ENCODE assay signal across 19 cellular contexts in the genomic region with DNA sequence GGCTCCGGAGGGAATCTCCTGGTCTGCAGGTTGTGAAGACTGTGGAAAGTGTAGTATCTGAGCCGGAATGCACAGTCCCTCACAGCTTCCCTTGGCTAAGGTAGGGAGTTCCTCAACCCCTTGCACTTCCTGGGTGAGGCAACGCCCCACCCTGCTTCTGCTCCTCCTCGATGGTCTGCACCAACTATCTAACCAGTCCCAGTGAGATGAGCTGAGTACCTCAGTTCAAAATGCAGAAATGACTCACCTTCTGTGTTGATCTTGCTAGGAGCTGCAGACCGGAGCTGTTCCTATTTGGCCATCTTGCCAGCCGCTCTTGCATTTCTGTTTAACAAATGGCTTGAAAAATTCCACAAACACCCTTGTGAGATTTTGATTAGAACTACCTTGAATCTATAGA.
A peak's percentile ranks its signal among the peaks of the same experiment; 100 is the strongest.
DNase-seq lines count a peak whose midpoint lies in the region; ATAC-seq, FAIRE-seq and TF ChIP-seq lines count a peak whose summit lies in the region.
"Had no signal": no experiment of that assay in that cellular context is flagged by ENCODE, and none has a peak within 500 bp of the region (broad histone marks: within the 10 kb centered on the region; RNA-seq: fewer than 3 reads in every experiment).

No MANE protein-coding gene starts in this region.

- in situ Hi-C loops in K562 (cut with MboI): no loop called here

- no peaks in the 10 kb centered on the region for H3K4me1 Mint-ChIP-seq in activated T-helper 1 cell treated with anti-CD3 and anti-CD28 coated beads, Interleukin-12 subunit alpha, Interleukin-12 subunit beta, Interleukin-2, Interleukin-4 antibody, amounts not matched to agents 30 ng/mL and 10 ng/mL and 1 ng/mL, durations not matched to agents 14 hours and 24 hours and 36 hours (ENCODE audit: low read depth)

- TF ChIP-seq CTCF in PC-3 (conservative IDR thresholded peaks at IDR 0.05; ENCODE audit: low read depth, low read length): no peak
- no peak for TF ChIP-seq CTCF in K562 (IDR thresholded peaks at IDR 0.05 in 2 of 3, conservative IDR thresholded peaks at IDR 0.05 in 1 of 3; ENCODE audit: insufficient read depth in 2 of 3, low read depth in 1 of 3, low read length in 3 of 3)
- no peak for TF ChIP-seq CTCF in SK-N-SH (IDR thresholded peaks at IDR 0.05)

- intact Hi-C loops in PC-3 (cut with micrococcal nuclease) (no loop called here), K562 (cut with micrococcal nuclease) (no loop called here)
- intact Hi-C loops in activated T-helper 1 cell treated with anti-CD3 and anti-CD28 coated beads, Interleukin-12 subunit alpha, Interleukin-12 subunit beta, Interleukin-2, Interleukin-4 antibody, amounts not matched to agents 30 ng/mL and 10 ng/mL and 1 ng/mL, durations not matched to agents 14 hours and 24 hours and 36 hours (cut with micrococcal nuclease): no loop called here

- H3K36me3 ChIP-seq in PC-3 (ENCODE audit: low read depth, low read length) (no peaks in the 10 kb centered on the region), K562 (ENCODE audit: control insufficient read depth, insufficient read depth, low read length) (no peaks in the 10 kb centered on the region), SK-N-SH (replicated peaks in 1 of 2; ENCODE audit: control insufficient read depth in 1 of 2, insufficient read depth in 2 of 2, low read length in 1 of 2) (no peaks in the 10 kb centered on the region)
- H3K36me3 ChIP-seq: MG63 had no signal

- H4K20me1 ChIP-seq in PC-3 (ENCODE audit: low read length): no peaks in the 10 kb centered on the region
- no peaks in the 10 kb centered on the region for H4K20me1 ChIP-seq in K562 (replicated peaks; ENCODE audit: control insufficient read depth, insufficient read depth, low read length)
- H4K20me1 ChIP-seq in SK-N-SH (ENCODE audit: insufficient read depth): no peaks in the 10 kb centered on the region

- DNase-seq in A172 (ENCODE audit: low spot score) (peak; percentile 8), Daoy (ENCODE audit: low read depth) (peak; percentile 5), PC-3 (peak; percentile 55), K562 (ENCODE audit: extremely low read depth in 1 of 4, low spot score in 3 of 4) (no peak), hypothalamus (lab: John Stamatoyannopoulos, UW) (no peak), SK-N-SH (no peak), T-helper 1 cell (no peak)
- DNase-seq in activated T-helper 1 cell treated with anti-CD3 and anti-CD28 coated beads, Interleukin-12 subunit alpha, Interleukin-12 subunit beta, Interleukin-2, Interleukin-4 antibody, amounts not matched to agents 30 ng/mL and 10 ng/mL and 1 ng/mL, durations not matched to agents 14 hours and 24 hours and 36 hours (ENCODE audit: low spot score): no peak
- DNase-seq: CD8-positive, alpha-beta T cell; DND-41; GDM1; GOT3; MG63; NCI-H1048; NCI-H1436 treated with DMSO at 0.1 percent for 48 hours; NCI-H2029 treated with DMSO at 0.1 percent for 48 hours; NCI-H748 treated with DMSO at 0.1 percent for 48 hours had no signal

- no peak overlapping the region for H3K27ac Mint-ChIP-seq in activated T-helper 1 cell treated with anti-CD3 and anti-CD28 coated beads, Interleukin-12 subunit alpha, Interleukin-12 subunit beta, Interleukin-2, Interleukin-4 antibody, amounts not matched to agents 30 ng/mL and 10 ng/mL and 1 ng/mL, durations not matched to agents 14 hours and 24 hours and 36 hours
- H3K27ac Mint-ChIP-seq: CD8-positive, alpha-beta T cell; T-helper 1 cell treated with Interleukin-12 subunit alpha and Interleukin-12 subunit beta and Interleukin-4 antibody, amounts not matched to agents 30 μg/mL and 1 μg/mL, for 36 hours had no signal

- no peak for TF ChIP-seq EP300 in K562 (IDR thresholded peaks at IDR 0.05; ENCODE audit: low read length)
- TF ChIP-seq EP300 in SK-N-SH (IDR thresholded peaks at IDR 0.05; ENCODE audit: borderline replicate concordance in 1 of 2, low read depth in 1 of 2, low read length in 1 of 2): no peak

- TF ChIP-seq RAD21 in K562 (CRISPR knock-in tag; conservative IDR thresholded peaks at IDR 0.05 in 1 of 2, IDR thresholded peaks at IDR 0.05 in 1 of 2) (no peak), SK-N-SH (IDR thresholded peaks at IDR 0.05; ENCODE audit: low read length) (no peak)

- H3K9me3 ChIP-seq in PC-3 (ENCODE audit: low read length) (no peaks in the 10 kb centered on the region), K562 (replicated peaks; ENCODE audit: control insufficient read depth, insufficient read depth, low read depth, low read length) (no peaks in the 10 kb centered on the region), SK-N-SH (no peaks in the 10 kb centered on the region)
- H3K9me3 ChIP-seq: MG63 had no signal

- no peak for TF ChIP-seq POLR2A in K562 (conservative IDR thresholded peaks at IDR 0.05)

- no peak overlapping the region for H3K4me3 Mint-ChIP-seq in activated T-helper 1 cell treated with anti-CD3 and anti-CD28 coated beads, Interleukin-12 subunit alpha, Interleukin-12 subunit beta, Interleukin-2, Interleukin-4 antibody, amounts not matched to agents 30 ng/mL and 10 ng/mL and 1 ng/mL, durations not matched to agents 14 hours and 24 hours and 36 hours
- H3K4me3 Mint-ChIP-seq: CD8-positive, alpha-beta T cell; T-helper 1 cell treated with Interleukin-12 subunit alpha and Interleukin-12 subunit beta and Interleukin-4 antibody, amounts not matched to agents 30 μg/mL and 1 μg/mL, for 36 hours had no signal

- no peaks in the 10 kb centered on the region for H3K79me2 ChIP-seq in PC-3 (ENCODE audit: low read length)
- H3K79me2 ChIP-seq in K562 (ENCODE audit: control insufficient read depth, insufficient read depth, low read length): no peaks in the 10 kb centered on the region
- H3K79me2 ChIP-seq in SK-N-SH (ENCODE audit: insufficient read depth): no peaks in the 10 kb centered on the region

- POLR2A ChIA-PET in PC-3 (lab: Charles Lee; ENCODE audit: unreplicated experiment) (no interaction called here), K562 (lab: Yijun Ruan, JAX) (interaction anchor here (0.9 kb wide), 1 partner anchor 35 kb away, joined by 3 read pairs; no protein-coding TSS in a partner anchor), SK-N-SH (lab: Yijun Ruan, JAX) (no interaction called here)

- H3K27me3 ChIP-seq in PC-3 (ENCODE audit: low read length) (peaks cover 4% of the 10 kb centered on the region), K562 (ENCODE audit: control insufficient read depth in 2 of 2, insufficient read depth in 2 of 2, low read length in 2 of 2) (no peaks in the 10 kb centered on the region), SK-N-SH (ENCODE audit: insufficient read depth) (no peaks in the 10 kb centered on the region)
- H3K27me3 ChIP-seq: MG63 had no signal

- H3K9me2 ChIP-seq in PC-3 (replicated peaks; ENCODE audit: low read length): no peaks in the 10 kb centered on the region
- no peaks in the 10 kb centered on the region for H3K9me2 ChIP-seq in SK-N-SH

- no peak for FAIRE-seq in K562 (lab: Jason Lieb, UNC)
- FAIRE-seq: A204.1 had no signal

- H3K9ac ChIP-seq in PC-3 (ENCODE audit: low read length) (no peak overlapping the region), K562 (ENCODE audit: insufficient read depth in 1 of 2, low read depth in 2 of 2, low read length in 2 of 2) (no peak overlapping the region), SK-N-SH (no peak overlapping the region)

- peaks cover 6% of the 10 kb centered on the region for H3K9me3 Mint-ChIP-seq in activated T-helper 1 cell treated with anti-CD3 and anti-CD28 coated beads, Interleukin-12 subunit alpha, Interleukin-12 subunit beta, Interleukin-2, Interleukin-4 antibody, amounts not matched to agents 30 ng/mL and 10 ng/mL and 1 ng/mL, durations not matched to agents 14 hours and 24 hours and 36 hours
- H3K9me3 Mint-ChIP-seq: CD8-positive, alpha-beta T cell; T-helper 1 cell treated with Interleukin-12 subunit alpha and Interleukin-12 subunit beta and Interleukin-4 antibody, amounts not matched to agents 30 μg/mL and 1 μg/mL, for 36 hours had no signal

- peaks cover 2% of the 10 kb centered on the region for H3K27me3 Mint-ChIP-seq in activated T-helper 1 cell treated with anti-CD3 and anti-CD28 coated beads, Interleukin-12 subunit alpha, Interleukin-12 subunit beta, Interleukin-2, Interleukin-4 antibody, amounts not matched to agents 30 ng/mL and 10 ng/mL and 1 ng/mL, durations not matched to agents 14 hours and 24 hours and 36 hours (ENCODE audit: insufficient read depth)

- H3K27ac ChIP-seq in PC-3 (ENCODE audit: low read length): no peak overlapping the region
- no peak overlapping the region for H3K27ac ChIP-seq in K562 (ENCODE audit: extremely low read depth, low read depth, low read length)
- H3K27ac ChIP-seq in SK-N-SH (ENCODE audit: low read depth in 2 of 2, low read length in 1 of 2): no peak overlapping the region

- 6% methylated on average over 3 of the region's 6 CpGs for WGBS in K562 (ENCODE audit: insufficient coverage, low coverage, missing lambda C conversion rate)
- WGBS in SK-N-SH (ENCODE audit: low lambda C conversion rate): 28% methylated on average over 5 of the region's 6 CpGs

- H3K4me2 ChIP-seq in PC-3 (ENCODE audit: low read length): peak overlapping the region; percentile 51
- peak overlapping the region; percentile 37 for H3K4me2 ChIP-seq in K562 (ENCODE audit: insufficient read depth, low read length)
- H3K4me2 ChIP-seq in SK-N-SH: no peak overlapping the region

- H3K4me3 ChIP-seq in PC-3 (ENCODE audit: low read length) (no peak overlapping the region), K562 (no peak overlapping the region), SK-N-SH (ENCODE audit: low read depth in 2 of 2, low read length in 1 of 2) (no peak overlapping the region)
- H3K4me3 ChIP-seq: MG63 had no signal

- no peaks in the 10 kb centered on the region for H3K36me3 Mint-ChIP-seq in activated T-helper 1 cell treated with anti-CD3 and anti-CD28 coated beads, Interleukin-12 subunit alpha, Interleukin-12 subunit beta, Interleukin-2, Interleukin-4 antibody, amounts not matched to agents 30 ng/mL and 10 ng/mL and 1 ng/mL, durations not matched to agents 14 hours and 24 hours and 36 hours (ENCODE audit: low read depth)
- H3K36me3 Mint-ChIP-seq: CD8-positive, alpha-beta T cell had no signal

- no peaks in the 10 kb centered on the region for H3F3A ChIP-seq in PC-3 (ENCODE audit: low read length, unreplicated experiment)
- H3F3A ChIP-seq in SK-N-SH (replicated peaks; ENCODE audit: insufficient read depth): no peaks in the 10 kb centered on the region

- CTCF ChIA-PET in PC-3 (lab: Charles Lee) (no interaction called here), K562 (lab: Yijun Ruan, JAX; ENCODE audit: low intra/inter-chr PET ratio) (no interaction called here), SK-N-SH (lab: Yijun Ruan, JAX) (no interaction called here)

- ATAC-seq in PC-3 (0 out of 2 replicates have a peak, but pooled peaks have one; percentile 35), K562 (no peak)
- ATAC-seq: CD8-positive, alpha-beta T cell had no signal

- BruUV-seq in PC-3 (replicated peaks; lab: Mats Ljungman, UMichigan) (no TSS peak), K562 (replicated peaks; lab: Mats Ljungman, UMichigan) (no TSS peak)

- H2AFZ ChIP-seq in PC-3 (ENCODE audit: low read length) (peak overlapping the region; percentile 67), K562 (ENCODE audit: low read depth, low read length) (peak overlapping the region; percentile 63; the same call in 1 of the 2 replicates), SK-N-SH (ENCODE audit: low read depth) (no peak overlapping the region)

- H3K4me1 ChIP-seq in PC-3 (ENCODE audit: insufficient read depth, low read length) (peaks cover 9% of the 10 kb centered on the region), K562 (replicated peaks in 1 of 2; ENCODE audit: control insufficient read depth in 2 of 2, insufficient read depth in 2 of 2, low read length in 2 of 2) (no peaks in the 10 kb centered on the region; a peak in 1 of 5 replicates), SK-N-SH (ENCODE audit: control insufficient read depth in 1 of 2, insufficient read depth in 2 of 2, low read depth in 1 of 2, low read length in 1 of 2) (no peaks in the 10 kb centered on the region)

- no peaks in the 10 kb centered on the region for H3K9me1 ChIP-seq in K562 (ENCODE audit: control insufficient read depth, insufficient read depth, low read length)

Comparison
In these comparisons a context has a peak if more than half of its experiments do, and no peak if none do; other contexts are left out.
1. DNase-seq: peak in A172 (single experiment), Daoy (single experiment) and PC-3 (single experiment); none in K562 (0 of 4), hypothalamus (0 of 51), activated T-helper 1 cell treated with anti-CD3 and anti-CD28 coated beads, Interleukin-12 subunit alpha, Interleukin-12 subunit beta, Interleukin-2, Interleukin-4 antibody, amounts not matched to agents 30 ng/mL and 10 ng/mL and 1 ng/mL, durations not matched to agents 14 hours and 24 hours and 36 hours (single experiment), SK-N-SH (single experiment) and T-helper 1 cell (0 of 5).